Comparison of ENCODE assay signal across 8 cellular contexts in genomic region chr11:114399490-114399889, GRCh38. TPM values are rescaled to one million over a fixed set of nuclear protein-coding genes. Genes with fewer than 3 reads are reported as not detected.
A peak's percentile ranks its signal among the peaks of the same experiment; 100 is the strongest.
DNase-seq lines count a peak whose midpoint lies in the region; ATAC-seq and TF ChIP-seq lines count a peak whose summit lies in the region.

No MANE protein-coding gene starts in this region.

- ATAC-seq in effector memory CD8-positive, alpha-beta T cell (replicated peaks), result no peak
- ATAC-seq in natural killer cell, result no peak
- ATAC-seq in HG03045 (IDR thresholded peaks at IDR 0.05; ENCODE audit: unreplicated experiment), result no peak
- no peak for ATAC-seq in GM19035 (IDR thresholded peaks at IDR 0.05; ENCODE audit: unreplicated experiment)

- no peaks in the 10 kb centered on the region for H3K9me3 ChIP-seq in BLaER1
- peaks cover 8% of the 10 kb centered on the region for H3K9me3 ChIP-seq in MG63

- H3K4me3 ChIP-seq in BLaER1 (peak overlapping the region; percentile 88), MG63 (peak overlapping the region; percentile 84)

- peak overlapping the region; percentile 86 for H3K4me2 ChIP-seq in BLaER1

- H4K20me1 ChIP-seq in BLaER1, result peaks cover 29% of the 10 kb centered on the region

- intact Hi-C loops in natural killer cell (cut with micrococcal nuclease), result no loop called here

- DNase-seq in MG63, result no peak
- no peak for DNase-seq in effector memory CD8-positive, alpha-beta T cell
- DNase-seq in natural killer cell, result no peak
- no peak for DNase-seq in retina
- DNase-seq in occipital lobe (lab: John Stamatoyannopoulos, UW), result no peak

- peaks cover 30% of the 10 kb centered on the region in 2 donors for H3K4me1 Mint-ChIP-seq in effector memory CD8-positive, alpha-beta T cell (ENCODE audit: low read depth in 2 of 2)
- H3K4me1 Mint-ChIP-seq in natural killer cell, result peaks cover 42 to 43% of the 10 kb centered on the region in 2 donors

- H3K9ac ChIP-seq in BLaER1, result peak overlapping the region; percentile 97

- peaks cover 32% of the 10 kb centered on the region for H3K36me3 Mint-ChIP-seq in effector memory CD8-positive, alpha-beta T cell (ENCODE audit: insufficient read depth)
- no peaks in the 10 kb centered on the region for H3K36me3 Mint-ChIP-seq in natural killer cell

- peak overlapping the region; percentile 98 to 99 for H3K27ac Mint-ChIP-seq in effector memory CD8-positive, alpha-beta T cell
- peak overlapping the region; percentile 98 to 99 for H3K27ac Mint-ChIP-seq in natural killer cell

- peak overlapping the region; percentile 97 for H3K27ac ChIP-seq in BLaER1

- H3K9me3 Mint-ChIP-seq in effector memory CD8-positive, alpha-beta T cell, result no peaks in the 10 kb centered on the region
- H3K9me3 Mint-ChIP-seq in natural killer cell, result no peaks in the 10 kb centered on the region

- no peaks in the 10 kb centered on the region for H3K27me3 ChIP-seq in BLaER1
- H3K27me3 ChIP-seq in MG63, result no peaks in the 10 kb centered on the region

- H3K36me3 ChIP-seq in BLaER1 (peaks cover 22% of the 10 kb centered on the region), MG63 (peaks cover 24% of the 10 kb centered on the region)

- H3K27me3 Mint-ChIP-seq in effector memory CD8-positive, alpha-beta T cell, result no peaks in the 10 kb centered on the region
- H3K27me3 Mint-ChIP-seq in natural killer cell (ENCODE audit: low read depth in 2 of 2), result no peaks in the 10 kb centered on the region

- peaks cover 35% of the 10 kb centered on the region for H3K4me1 ChIP-seq in BLaER1

- H3K4me3 Mint-ChIP-seq in effector memory CD8-positive, alpha-beta T cell, result peak overlapping the region; percentile 92 to 96
- peak overlapping the region; percentile 96 for H3K4me3 Mint-ChIP-seq in natural killer cell

- no peak for TF ChIP-seq CTCF in natural killer cell (IDR thresholded peaks at IDR 0.05)

RNA-seq across cellular contexts. Expression of gene C11orf71, which starts 0.8 kb away (rescaled TPM):
- total RNA-seq in MG63 (2014; rRNA removed; shearing (Covaris generic); ENCODE audit: low replicate concordance), result 2.0 and 7.2 TPM in 2 replicates
- total RNA-seq in natural killer cell, result 10 to 100 TPM; 11.3 to 13.1 (median 11.5) TPM
- 14.7 TPM for total RNA-seq in occipital lobe

RNA-seq across cellular contexts. Expression of gene RBM7, which starts 1.0 kb away (rescaled TPM):
- total RNA-seq in MG63 (2014; rRNA removed; shearing (Covaris generic); ENCODE audit: low replicate concordance), result 27.8 and 46.8 TPM in 2 replicates
- total RNA-seq in natural killer cell (10 to 100 TPM; 50.4 to 79.7 (median 58.5) TPM), occipital lobe (28.9 TPM)

RNA-seq across cellular contexts. Expression of gene REXO2, which starts 39.8 kb away (rescaled TPM):
- 172 and 215 TPM in 2 replicates for total RNA-seq in MG63 (2014; rRNA removed; shearing (Covaris generic); ENCODE audit: low replicate concordance)
- 10 to 100 TPM; 21.4 to 32.8 (median 24.7) TPM for total RNA-seq in natural killer cell
- total RNA-seq in occipital lobe, result 41.3 TPM
